31 cellular contexts compared by ENCODE assay signal in genomic region chr4:59094505-59094904, GRCh38.
A peak's percentile ranks its signal among the peaks of the same experiment; 100 is the strongest.
DNase-seq lines count a peak whose midpoint lies in the region; ATAC-seq and TF ChIP-seq lines count a peak whose summit lies in the region.
"Had no signal": no experiment of that assay in that cellular context is flagged by ENCODE, and none has a peak within 500 bp of the region (broad histone marks: within the 10 kb centered on the region; RNA-seq: fewer than 3 reads in every experiment).

No MANE protein-coding gene starts in this region.

- H3K9ac ChIP-seq in neural progenitor cell, result no peak overlapping the region
- H3K9ac ChIP-seq: BLaER1 treated with 17β-estradiol and CSF1 and Interleukin-3, amounts not matched to agents 10 nM and 100 nM; GM23248 had no signal

- H3K36me3 ChIP-seq in neural progenitor cell (no peaks in the 10 kb centered on the region), MG63 (no peaks in the 10 kb centered on the region)
- H3K36me3 ChIP-seq: BLaER1 treated with 17β-estradiol and CSF1 and Interleukin-3, amounts not matched to agents 10 nM and 100 nM; brain microvascular endothelial cell; esophagus muscularis mucosa; tibial artery had no signal

- H3K4me3 ChIP-seq in neural progenitor cell (no peak overlapping the region), MG63 (no peak overlapping the region)
- H3K4me3 ChIP-seq: BLaER1 treated with 17β-estradiol and CSF1 and Interleukin-3, amounts not matched to agents 10 nM and 100 nM; esophagus muscularis mucosa; GM23248; PC-9; tibial artery had no signal

- no peak overlapping the region for H3K4me2 ChIP-seq in neural progenitor cell
- H3K4me2 ChIP-seq: BLaER1 treated with 17β-estradiol and CSF1 and Interleukin-3, amounts not matched to agents 10 nM and 100 nM; PC-9 had no signal

- TF ChIP-seq CTCF in WTC11 (IDR thresholded peaks at IDR 0.05) (no peak), neural progenitor cell (IDR thresholded peaks at IDR 0.05) (peak; percentile 44)

- peaks cover 24% of the 10 kb centered on the region for H3K4me1 Mint-ChIP-seq in WTC11
- H3K4me1 Mint-ChIP-seq in neural progenitor cell, result peaks cover 3% of the 10 kb centered on the region
- H3K4me1 Mint-ChIP-seq: activated naive CD4-positive, alpha-beta T cell treated with anti-CD3 and anti-CD28 coated beads, Interleukin-2, amount 50 U/mL, for 24 hours; naive B cell had no signal

- H3K27me3 Mint-ChIP-seq in WTC11 (ENCODE audit: low read depth) (no peaks in the 10 kb centered on the region), neural progenitor cell (ENCODE audit: insufficient read depth, low read depth) (no peaks in the 10 kb centered on the region)
- H3K27me3 Mint-ChIP-seq: activated naive CD4-positive, alpha-beta T cell treated with anti-CD3 and anti-CD28 coated beads, Interleukin-2, amount 50 U/mL, for 24 hours; naive B cell had no signal

- H2AFZ ChIP-seq in neural progenitor cell (replicated peaks), result no peak overlapping the region
- H2AFZ ChIP-seq: GM23248, PC-9 had no signal

- H3K4me1 ChIP-seq in neural progenitor cell, result no peaks in the 10 kb centered on the region
- H3K4me1 ChIP-seq: BLaER1 treated with 17β-estradiol and CSF1 and Interleukin-3, amounts not matched to agents 10 nM and 100 nM; esophagus muscularis mucosa; tibial artery had no signal

- H3K4me3 Mint-ChIP-seq in WTC11, result no peak overlapping the region
- H3K4me3 Mint-ChIP-seq in neural progenitor cell, result no peak overlapping the region
- H3K4me3 Mint-ChIP-seq: activated naive CD4-positive, alpha-beta T cell treated with anti-CD3 and anti-CD28 coated beads, Interleukin-2, amount 50 U/mL, for 24 hours; naive B cell; T-helper 2 cell treated with Interferon-gamma antibody and Interleukin-4, amounts not matched to agents 5 μg/mL and 100 μg/mL, for 36 hours had no signal

- H3K27me3 ChIP-seq in neural progenitor cell (no peaks in the 10 kb centered on the region), MG63 (no peaks in the 10 kb centered on the region)
- H3K27me3 ChIP-seq: BLaER1 treated with 17β-estradiol and CSF1 and Interleukin-3, amounts not matched to agents 10 nM and 100 nM; brain microvascular endothelial cell; esophagus muscularis mucosa; tibial artery had no signal

- CTCF ChIA-PET in HEK293T (lab: Yijun Ruan, JAX) (no interaction called here), WTC11 (lab: Charles Lee) (interaction anchor here (0.7 to 1.1 kb wide), 3 partner anchors 13 to 1704 kb away, joined by 3 to 5 read pairs (median 3); no protein-coding TSS in a partner anchor)

- peak; percentile 93 for ATAC-seq in WTC11

- no peaks in the 10 kb centered on the region for H3F3A ChIP-seq in neural progenitor cell (ENCODE audit: low read depth)

- H3K27ac Mint-ChIP-seq in WTC11 (no peak overlapping the region), neural progenitor cell (no peak overlapping the region)
- H3K27ac Mint-ChIP-seq: activated naive CD4-positive, alpha-beta T cell treated with anti-CD3 and anti-CD28 coated beads, Interleukin-2, amount 50 U/mL, for 24 hours; naive B cell; T-helper 2 cell treated with Interferon-gamma antibody and Interleukin-4, amounts not matched to agents 5 μg/mL and 100 μg/mL, for 36 hours had no signal

- H3K9me3 Mint-ChIP-seq in WTC11 (no peaks in the 10 kb centered on the region), neural progenitor cell (no peaks in the 10 kb centered on the region)

- peak; percentile 4 for DNase-seq in HEK293T (ENCODE audit: extremely low spot score)
- DNase-seq in NCI-H82 (lab: John Stamatoyannopoulos, UW), result peak; percentile 78
- no peak for DNase-seq in WTC11 (ENCODE audit: low spot score)
- DNase-seq in neural progenitor cell (ENCODE audit: low spot score), result peak; percentile 11
- no peak for DNase-seq in activated CD4-positive, alpha-beta T cell treated with anti-CD3 and anti-CD28 coated beads, Interleukin-2, amount 50 U/mL, for 4 hours
- no peak for DNase-seq in KG1 (lab: John Stamatoyannopoulos, UW)
- DNase-seq in MG63, result no peak
- DNase-seq: activated CD4-positive, alpha-beta T cell treated with anti-CD3 and anti-CD28 coated beads for 48 hours; activated CD8-positive, alpha-beta memory T cell treated with anti-CD3 and anti-CD28 coated beads for 24 hours; amygdala; brain microvascular endothelial cell; cerebellar nuclear complex; DMS79; foreskin fibroblast; GDM1; GM23248; kidney; midbrain; naive B cell; NCI-H2029; NCI-H345; nucleus accumbens; PC-9; SHP77 treated with DMSO at 0.1 percent for 48 hours; stimulated activated CD4-positive, alpha-beta T cell treated with anti-CD3 and anti-CD28 coated beads, Interleukin-4, amount 100 ng/mL, for 24 hours; tibial artery had no signal

- H3K9me3 ChIP-seq in neural progenitor cell (ENCODE audit: low read depth), result no peaks in the 10 kb centered on the region
- H3K9me3 ChIP-seq in MG63, result no peaks in the 10 kb centered on the region
- H3K9me3 ChIP-seq: BLaER1 treated with 17β-estradiol and CSF1 and Interleukin-3, amounts not matched to agents 10 nM and 100 nM; esophagus muscularis mucosa; tibial artery had no signal

- POLR2A ChIA-PET in HEK293T (lab: Yijun Ruan, JAX), result no interaction called here
- POLR2A ChIA-PET in WTC11 (lab: Charles Lee), result no interaction called here

- no peaks in the 10 kb centered on the region for H3K79me2 ChIP-seq in neural progenitor cell (ENCODE audit: low read depth)

- no peaks in the 10 kb centered on the region for H4K20me1 ChIP-seq in neural progenitor cell (ENCODE audit: low read depth)
- H4K20me1 ChIP-seq: BLaER1 treated with 17β-estradiol and CSF1 and Interleukin-3, amounts not matched to agents 10 nM and 100 nM had no signal

- H3K27ac ChIP-seq in neural progenitor cell, result no peak overlapping the region
- H3K27ac ChIP-seq: BLaER1 treated with 17β-estradiol and CSF1 and Interleukin-3, amounts not matched to agents 10 nM and 100 nM; brain microvascular endothelial cell; esophagus muscularis mucosa; GM23248; HL-60; PC-9; tibial artery had no signal

- H3K36me3 Mint-ChIP-seq in WTC11 (no peaks in the 10 kb centered on the region), neural progenitor cell (no peaks in the 10 kb centered on the region)
- H3K36me3 Mint-ChIP-seq: activated naive CD4-positive, alpha-beta T cell treated with anti-CD3 and anti-CD28 coated beads, Interleukin-2, amount 50 U/mL, for 24 hours; naive B cell had no signal

TF ChIP-seq in HEK293T, 16 proteins besides CTCF, POLR2A, EP300 and RAD21:
- no peak for TF ChIP-seq SUZ12 (IDR thresholded peaks at IDR 0.05)
- no peak for TF ChIP-seq FOXA1 (IDR thresholded peaks at IDR 0.05)
- TF ChIP-seq PKNOX1 (IDR thresholded peaks at IDR 0.05), result no peak
- TF ChIP-seq FOXM1 (IDR thresholded peaks at IDR 0.05; ENCODE audit: borderline replicate concordance), result no peak
- no peak for TF ChIP-seq LEF1 (IDR thresholded peaks at IDR 0.05; ENCODE audit: borderline replicate concordance)
- no peak for TF ChIP-seq ELF4 (IDR thresholded peaks at IDR 0.05)
- no peak for TF ChIP-seq BHLHE40 (IDR thresholded peaks at IDR 0.05; ENCODE audit: borderline replicate concordance)

TF ChIP-seq in WTC11, 78 proteins besides CTCF, POLR2A, EP300 and RAD21 (continues in another document):
- TF ChIP-seq NFYB (CRISPR knock-in tag; conservative IDR thresholded peaks at IDR 0.05; ENCODE audit: low read depth) (no peak), IRF1 (CRISPR knock-in tag; IDR thresholded peaks at IDR 0.05) (no peak), ELF4 (CRISPR knock-in tag; IDR thresholded peaks at IDR 0.05; ENCODE audit: low read depth) (no peak), USF2 (CRISPR knock-in tag; IDR thresholded peaks at IDR 0.05) (no peak), ZNF396 (CRISPR knock-in tag; IDR thresholded peaks at IDR 0.05; ENCODE audit: borderline replicate concordance) (no peak), GRHL2 (CRISPR knock-in tag; IDR thresholded peaks at IDR 0.05; ENCODE audit: insufficient replicate concordance, severe bottlenecking) (no peak), ZNF281 (CRISPR knock-in tag; IDR thresholded peaks at IDR 0.05) (no peak), CDX4 (CRISPR knock-in tag; IDR thresholded peaks at IDR 0.05; ENCODE audit: borderline replicate concordance) (no peak)

Comparison
In these comparisons a context has a peak if more than half of its experiments do, and no peak if none do; other contexts are left out.
1. DNase-seq: peak in HEK293T (single experiment), NCI-H82 (single experiment) and neural progenitor cell (single experiment); none in WTC11 (single experiment), activated CD4-positive, alpha-beta T cell treated with anti-CD3 and anti-CD28 coated beads, Interleukin-2, amount 50 U/mL, for 4 hours (0 of 2), KG1 (single experiment) and MG63 (single experiment).